18 cellular contexts compared by ENCODE assay signal in genomic region chr10:90125966-90126600, GRCh38.
A peak's percentile ranks its signal among the peaks of the same experiment; 100 is the strongest.
DNase-seq lines count a peak whose midpoint lies in the region; ATAC-seq and TF ChIP-seq lines count a peak whose summit lies in the region.
"Had no signal": no experiment of that assay in that cellular context is flagged by ENCODE, and none has a peak within 500 bp of the region (broad histone marks: within the 10 kb centered on the region; RNA-seq: fewer than 3 reads in every experiment).

No MANE protein-coding gene starts in this region.

- H3K4me3 Mint-ChIP-seq in brain, result no peak overlapping the region
- H3K4me3 Mint-ChIP-seq: activated CD4-positive, alpha-beta memory T cell treated with anti-CD3 and anti-CD28 coated beads for 36 hours; activated naive CD8-positive, alpha-beta T cell treated with anti-CD3 and anti-CD28 coated beads for 36 hours; immature natural killer cell had no signal

- no peaks in the 10 kb centered on the region for H3K4me1 Mint-ChIP-seq in brain
- H3K4me1 Mint-ChIP-seq: activated naive CD8-positive, alpha-beta T cell treated with anti-CD3 and anti-CD28 coated beads for 36 hours; immature natural killer cell had no signal

- TF ChIP-seq CTCF in brain (conservative IDR thresholded peaks at IDR 0.05), result no peak

- ATAC-seq in HG02798 (IDR thresholded peaks at IDR 0.05; ENCODE audit: poor library complexity, unreplicated experiment) (no peak), HG02759 (IDR thresholded peaks at IDR 0.05; ENCODE audit: unreplicated experiment) (no peak), GM18870 (IDR thresholded peaks at IDR 0.05; ENCODE audit: unreplicated experiment) (no peak)
- ATAC-seq: GM12878, PC-3, SK-N-SH treated with all-trans-retinoic acid at 6 μM for 48 hours had no signal

- peak overlapping the region in 4 of 5 experiments; percentile 9 to 89 (median 46) for H3K27ac Mint-ChIP-seq in brain
- H3K27ac Mint-ChIP-seq: activated CD4-positive, alpha-beta memory T cell treated with anti-CD3 and anti-CD28 coated beads for 36 hours; activated naive CD8-positive, alpha-beta T cell treated with anti-CD3 and anti-CD28 coated beads for 36 hours; immature natural killer cell had no signal

- H3K9me3 Mint-ChIP-seq in brain, result peaks cover 0 to 3% (median under 1%) of the 10 kb centered on the region in 5 experiments
- H3K9me3 Mint-ChIP-seq: activated CD4-positive, alpha-beta memory T cell treated with anti-CD3 and anti-CD28 coated beads for 36 hours had no signal

- DNase-seq in EH (ENCODE audit: low read depth) (peak; percentile 6), NCI-H226 (peak; percentile 81), midbrain (lab: John Stamatoyannopoulos, UW) (peak; percentile 11), T1000 (lab: John Stamatoyannopoulos, UW) (no peak)
- DNase-seq: activated CD4-positive, alpha-beta memory T cell treated with anti-CD3 and anti-CD28 coated beads for 36 hours; activated naive CD8-positive, alpha-beta T cell treated with anti-CD3 and anti-CD28 coated beads for 36 hours; activated T-cell treated with anti-CD3 and anti-CD28 coated beads, Interleukin-2, amount 50 U/mL, for 48 hours; immature natural killer cell; NCI-H345; occipital lobe; PC-3; trophoblast cell had no signal

- no peaks in the 10 kb centered on the region for H3K36me3 Mint-ChIP-seq in brain
- H3K36me3 Mint-ChIP-seq: activated CD4-positive, alpha-beta memory T cell treated with anti-CD3 and anti-CD28 coated beads for 36 hours; activated naive CD8-positive, alpha-beta T cell treated with anti-CD3 and anti-CD28 coated beads for 36 hours; immature natural killer cell had no signal

- no peaks in the 10 kb centered on the region for H3K27me3 Mint-ChIP-seq in brain
- H3K27me3 Mint-ChIP-seq: activated CD4-positive, alpha-beta memory T cell treated with anti-CD3 and anti-CD28 coated beads for 36 hours had no signal
